In genomic region chr10:60224129-60224705, GRCh38 we compare ENCODE assay signal across 23 cellular contexts.
"Had no signal": no experiment of that assay in that cellular context is flagged by ENCODE, and none has a peak within 500 bp of the region (broad histone marks: within the 10 kb centered on the region; RNA-seq: fewer than 3 reads in every experiment).

No MANE protein-coding gene starts in this region.

- H3K9me3 ChIP-seq: left ventricle myocardium inferior, testis, vagina had no signal

- H3K9me3 Mint-ChIP-seq: activated naive CD4-positive, alpha-beta T cell treated with anti-CD3 and anti-CD28 coated beads, Interleukin-2, amount 10 ng/mL, durations not matched to agents 7 days and 5 days; activated T-cell treated with anti-CD3 and anti-CD28 coated beads, Interleukin-2, amount 50 U/mL, for 72 hours; brain; dendritic cell treated with granulocyte-macrophage colony-stimulating factor and Interleukin-4, amounts not matched to agents 40 ng/mL and 50 ng/mL, for 4 days; immature natural killer cell; naive thymus-derived CD8-positive, alpha-beta T cell had no signal

- H3K4me3 ChIP-seq: left ventricle myocardium inferior, testis, vagina had no signal

- H3K27me3 ChIP-seq: testis, vagina had no signal

- H3K36me3 ChIP-seq: left ventricle myocardium inferior, vagina had no signal

- H3K27ac Mint-ChIP-seq: activated naive CD4-positive, alpha-beta T cell treated with anti-CD3 and anti-CD28 coated beads, Interleukin-2, amount 10 ng/mL, durations not matched to agents 7 days and 5 days; activated T-cell treated with anti-CD3 and anti-CD28 coated beads, Interleukin-2, amount 50 U/mL, for 72 hours; dendritic cell treated with granulocyte-macrophage colony-stimulating factor and Interleukin-4, amounts not matched to agents 40 ng/mL and 50 ng/mL, for 4 days; immature natural killer cell; naive thymus-derived CD8-positive, alpha-beta T cell; progenitor cell of endocrine pancreas; type B pancreatic cell had no signal

- H3K4me1 Mint-ChIP-seq: activated naive CD4-positive, alpha-beta T cell treated with anti-CD3 and anti-CD28 coated beads, Interleukin-2, amount 10 ng/mL, durations not matched to agents 7 days and 5 days; immature natural killer cell; naive thymus-derived CD8-positive, alpha-beta T cell had no signal

- H3K27ac ChIP-seq: left ventricle myocardium inferior, testis, vagina had no signal

- DNase-seq: activated CD4-positive, alpha-beta T cell treated with anti-CD3 and anti-CD28 coated beads for 4 hours; activated CD4-positive, alpha-beta T cell treated with anti-CD3 and anti-CD28 coated beads, Interleukin-2, amount 50 U/mL, for 48 hours; activated CD4-positive, CD25-positive, alpha-beta regulatory T cell; activated effector memory CD4-positive, alpha-beta T cell treated with anti-CD3 and anti-CD28 coated beads, Interleukin-2, amount 50 U/mL, for 16 hours; activated naive CD4-positive, alpha-beta T cell treated with anti-CD3 and anti-CD28 coated beads, Interleukin-2, amount 10 ng/mL, durations not matched to agents 7 days and 5 days; activated T-cell treated with anti-CD3 and anti-CD28 coated beads, Interleukin-2, amount 50 U/mL, for 72 hours; effector CD4-positive, alpha-beta T cell; erythroblast; foreskin fibroblast; immature natural killer cell; kidney glomerular epithelial cell; left ventricle myocardium inferior; naive thymus-derived CD8-positive, alpha-beta T cell; stimulated activated CD4-positive, alpha-beta T cell treated with anti-CD3 and anti-CD28 coated beads, Interleukin-4, amount 100 ng/mL, for 1 hour; stimulated activated naive CD4-positive, alpha-beta T cell; T1000; testis had no signal

- ATAC-seq: activated T-cell treated with anti-CD3 and anti-CD28 coated beads, Interleukin-2, amount 50 U/mL, for 72 hours; naive thymus-derived CD8-positive, alpha-beta T cell had no signal

- H3K27me3 Mint-ChIP-seq: activated naive CD4-positive, alpha-beta T cell treated with anti-CD3 and anti-CD28 coated beads, Interleukin-2, amount 10 ng/mL, durations not matched to agents 7 days and 5 days; brain; dendritic cell treated with granulocyte-macrophage colony-stimulating factor and Interleukin-4, amounts not matched to agents 40 ng/mL and 50 ng/mL, for 4 days; naive thymus-derived CD8-positive, alpha-beta T cell; progenitor cell of endocrine pancreas; type B pancreatic cell had no signal

- H3K4me1 ChIP-seq: testis, vagina had no signal

- H3K4me3 Mint-ChIP-seq: activated naive CD4-positive, alpha-beta T cell treated with anti-CD3 and anti-CD28 coated beads, Interleukin-2, amount 10 ng/mL, durations not matched to agents 7 days and 5 days; activated T-cell treated with anti-CD3 and anti-CD28 coated beads, Interleukin-2, amount 50 U/mL, for 72 hours; brain; dendritic cell treated with granulocyte-macrophage colony-stimulating factor and Interleukin-4, amounts not matched to agents 40 ng/mL and 50 ng/mL, for 4 days; immature natural killer cell; naive thymus-derived CD8-positive, alpha-beta T cell; type B pancreatic cell had no signal

- FAIRE-seq: endometrium had no signal

- H3K36me3 Mint-ChIP-seq: activated naive CD4-positive, alpha-beta T cell treated with anti-CD3 and anti-CD28 coated beads, Interleukin-2, amount 10 ng/mL, durations not matched to agents 7 days and 5 days; immature natural killer cell; naive thymus-derived CD8-positive, alpha-beta T cell; type B pancreatic cell had no signal
